In genomic region chr14:73695997-73696396, GRCh38 we compare ENCODE assay signal across 9 cellular contexts. TPM values are rescaled to one million over a fixed set of nuclear protein-coding genes. Genes with fewer than 3 reads are reported as not detected.
DNase-seq lines count a peak whose midpoint lies in the region; ATAC-seq and TF ChIP-seq lines count a peak whose summit lies in the region.
"Had no signal": no experiment of that assay in that cellular context is flagged by ENCODE, and none has a peak within 500 bp of the region (broad histone marks: within the 10 kb centered on the region; RNA-seq: fewer than 3 reads in every experiment).

No MANE protein-coding gene starts in this region.

- no peaks in the 10 kb centered on the region for H3K9me2 ChIP-seq in GM23248 (ENCODE audit: insufficient read depth)

- H3K4me1 Mint-ChIP-seq in activated CD8-positive, alpha-beta T cell treated with anti-CD3 and anti-CD28 coated beads for 36 hours (ENCODE audit: low read depth): peaks cover 29% of the 10 kb centered on the region
- peaks cover 15% of the 10 kb centered on the region for H3K4me1 Mint-ChIP-seq in activated CD8-positive, alpha-beta T cell treated with anti-CD3 and anti-CD28 coated beads, Interleukin-2, amount 10 ng/mL, durations not matched to agents 7 days and 5 days (ENCODE audit: low read depth)

- H3F3A ChIP-seq in GM23248 (ENCODE audit: insufficient read depth): peaks cover 32% of the 10 kb centered on the region
- no peaks in the 10 kb centered on the region for H3F3A ChIP-seq in smooth muscle cell (ENCODE audit: low read depth)

- DNase-seq in activated CD8-positive, alpha-beta T cell treated with anti-CD3 and anti-CD28 coated beads for 36 hours: no peak
- no peak for DNase-seq in activated CD8-positive, alpha-beta T cell treated with anti-CD3 and anti-CD28 coated beads, Interleukin-2, amount 10 ng/mL, durations not matched to agents 7 days and 5 days
- no peak for DNase-seq in GM23248
- DNase-seq in smooth muscle cell (lab: John Stamatoyannopoulos, UW; ENCODE audit: unreplicated experiment): no peak
- no peak for DNase-seq in stimulated activated CD4-positive, alpha-beta T cell treated with anti-CD3 and anti-CD28 coated beads, Interleukin-2, amount 100 ng/mL, for 48 hours
- no peak for DNase-seq in glomerular visceral epithelial cell (ENCODE audit: extremely low spot score)
- no peak for DNase-seq in vagina (ENCODE audit: extremely low spot score in 2 of 2)
- DNase-seq: NCI-H187 treated with DMSO at 0.1 percent for 48 hours had no signal

- peak overlapping the region; percentile 28; the same call in 1 of the 2 replicates for H3K9ac ChIP-seq in GM23248
- H3K9ac ChIP-seq in smooth muscle cell (ENCODE audit: low read depth): no peak overlapping the region

- peak overlapping the region; percentile 95 for H3K27ac ChIP-seq in GM23248
- H3K27ac ChIP-seq in smooth muscle cell (ENCODE audit: low read depth): peak overlapping the region; percentile 89
- H3K27ac ChIP-seq in vagina: no peak overlapping the region

- peak overlapping the region; percentile 94 for H3K27ac Mint-ChIP-seq in activated CD8-positive, alpha-beta T cell treated with anti-CD3 and anti-CD28 coated beads for 36 hours
- H3K27ac Mint-ChIP-seq in activated CD8-positive, alpha-beta T cell treated with anti-CD3 and anti-CD28 coated beads, Interleukin-2, amount 10 ng/mL, durations not matched to agents 7 days and 5 days: no peak overlapping the region

- no peaks in the 10 kb centered on the region for H3K9me3 ChIP-seq in GM23248 (ENCODE audit: low read depth)
- no peaks in the 10 kb centered on the region for H3K9me3 ChIP-seq in smooth muscle cell (replicated peaks; ENCODE audit: low read depth)
- H3K9me3 ChIP-seq in vagina: no peaks in the 10 kb centered on the region

- CTCF ChIA-PET in activated CD8-positive, alpha-beta T cell treated with anti-CD3 and anti-CD28 coated beads for 36 hours (lab: Charles Lee): interaction anchor here (1.1 to 1.5 kb wide), 2 partner anchors 17 to 188 kb away, joined by 5 to 7 read pairs; no protein-coding TSS in a partner anchor
- CTCF ChIA-PET in activated CD8-positive, alpha-beta T cell treated with anti-CD3 and anti-CD28 coated beads, Interleukin-2, amount 10 ng/mL, durations not matched to agents 7 days and 5 days (lab: Charles Lee): interaction anchor here (1.0 kb wide), 1 partner anchor 62 kb away, joined by 4 read pairs; no protein-coding TSS in a partner anchor

- H3K79me2 ChIP-seq in GM23248 (ENCODE audit: insufficient read depth): no peaks in the 10 kb centered on the region
- no peaks in the 10 kb centered on the region for H3K79me2 ChIP-seq in smooth muscle cell (ENCODE audit: low read depth)

- no peaks in the 10 kb centered on the region for H4K20me1 ChIP-seq in GM23248 (ENCODE audit: insufficient read depth)
- H4K20me1 ChIP-seq in smooth muscle cell (ENCODE audit: low read depth): no peaks in the 10 kb centered on the region

- H3K36me3 Mint-ChIP-seq in activated CD8-positive, alpha-beta T cell treated with anti-CD3 and anti-CD28 coated beads for 36 hours (ENCODE audit: low read depth): peaks cover 2% of the 10 kb centered on the region
- H3K36me3 Mint-ChIP-seq in activated CD8-positive, alpha-beta T cell treated with anti-CD3 and anti-CD28 coated beads, Interleukin-2, amount 10 ng/mL, durations not matched to agents 7 days and 5 days (ENCODE audit: low read depth): no peaks in the 10 kb centered on the region

- no peaks in the 10 kb centered on the region for H3K27me3 Mint-ChIP-seq in activated CD8-positive, alpha-beta T cell treated with anti-CD3 and anti-CD28 coated beads for 36 hours
- H3K27me3 Mint-ChIP-seq in activated CD8-positive, alpha-beta T cell treated with anti-CD3 and anti-CD28 coated beads, Interleukin-2, amount 10 ng/mL, durations not matched to agents 7 days and 5 days (ENCODE audit: low read depth): no peaks in the 10 kb centered on the region

- no peak overlapping the region for H3K4me3 Mint-ChIP-seq in activated CD8-positive, alpha-beta T cell treated with anti-CD3 and anti-CD28 coated beads for 36 hours
- H3K4me3 Mint-ChIP-seq in activated CD8-positive, alpha-beta T cell treated with anti-CD3 and anti-CD28 coated beads, Interleukin-2, amount 10 ng/mL, durations not matched to agents 7 days and 5 days: no peak overlapping the region

- ATAC-seq in activated CD8-positive, alpha-beta T cell treated with anti-CD3 and anti-CD28 coated beads for 36 hours: peak; percentile 60
- ATAC-seq in activated CD8-positive, alpha-beta T cell treated with anti-CD3 and anti-CD28 coated beads, Interleukin-2, amount 10 ng/mL, durations not matched to agents 7 days and 5 days: no peak
- ATAC-seq in HG03571 (IDR thresholded peaks at IDR 0.05; ENCODE audit: unreplicated experiment): peak; percentile 53

- H3K4me3 ChIP-seq in GM23248 (no peak overlapping the region), smooth muscle cell (no peak overlapping the region), vagina (no peak overlapping the region)

- intact Hi-C loops in activated CD8-positive, alpha-beta T cell treated with anti-CD3 and anti-CD28 coated beads for 36 hours (cut with micrococcal nuclease): loop anchor here (1.0 kb wide), 1 partner anchor 52 kb away; the partner anchor contains the start of gene DNAL1
- intact Hi-C loops in vagina (cut with DNase I): no loop called here

- peak overlapping the region; percentile 75 for H3K4me2 ChIP-seq in GM23248 (ENCODE audit: unreplicated experiment)
- no peak overlapping the region for H3K4me2 ChIP-seq in smooth muscle cell

- WGBS in GM23248 (ENCODE audit: low coverage in 1 of 2, low lambda C conversion rate in 2 of 2, missing lambda C conversion rate in 2 of 2), 2 experiments: 94 to 99% methylated on average over 2 of the region's 2 CpGs
- WGBS in smooth muscle cell (ENCODE audit: low lambda C conversion rate): 91% methylated on average over 2 of the region's 2 CpGs

- POLR2A ChIA-PET in activated CD8-positive, alpha-beta T cell treated with anti-CD3 and anti-CD28 coated beads for 36 hours (lab: Charles Lee): interaction anchor here (0.6 to 1.5 kb wide), 4 partner anchors 9 to 190 kb away, joined by 3 to 5 read pairs (median 3); partner anchors contain the start of gene ZNF410
- POLR2A ChIA-PET in activated CD8-positive, alpha-beta T cell treated with anti-CD3 and anti-CD28 coated beads, Interleukin-2, amount 10 ng/mL, durations not matched to agents 7 days and 5 days (lab: Charles Lee): interaction anchor here (0.8 kb wide), 1 partner anchor 128 kb away, joined by 3 read pairs; no protein-coding TSS in a partner anchor

- peaks cover 19% of the 10 kb centered on the region for H3K4me1 ChIP-seq in GM23248 (ENCODE audit: insufficient read depth)
- H3K4me1 ChIP-seq in smooth muscle cell (ENCODE audit: low read depth): no peaks in the 10 kb centered on the region
- no peaks in the 10 kb centered on the region for H3K4me1 ChIP-seq in vagina

- H3K27me3 ChIP-seq in GM23248 (replicated peaks; ENCODE audit: insufficient read depth): no peaks in the 10 kb centered on the region
- H3K27me3 ChIP-seq in smooth muscle cell (ENCODE audit: low read depth): no peaks in the 10 kb centered on the region
- no peaks in the 10 kb centered on the region for H3K27me3 ChIP-seq in vagina

- H3K36me3 ChIP-seq in GM23248 (ENCODE audit: low read depth): peaks cover 3% of the 10 kb centered on the region; the same call in 1 of the 2 replicates
- H3K36me3 ChIP-seq in smooth muscle cell (ENCODE audit: low read depth): no peaks in the 10 kb centered on the region
- peaks cover 0 to 6% of the 10 kb centered on the region in 2 donors for H3K36me3 ChIP-seq in vagina

- H2AFZ ChIP-seq in GM23248 (no peak overlapping the region), smooth muscle cell (ENCODE audit: low read depth) (no peak overlapping the region)

- TF ChIP-seq CTCF in activated CD8-positive, alpha-beta T cell treated with anti-CD3 and anti-CD28 coated beads for 36 hours (IDR thresholded peaks at IDR 0.05): no peak
- TF ChIP-seq CTCF in smooth muscle cell (IDR thresholded peaks at IDR 0.05; ENCODE audit: borderline replicate concordance, insufficient read depth, poor library complexity, severe bottlenecking) (no peak), vagina (IDR thresholded peaks at IDR 0.05) (no peak)

- H3K9me3 Mint-ChIP-seq in activated CD8-positive, alpha-beta T cell treated with anti-CD3 and anti-CD28 coated beads for 36 hours: no peaks in the 10 kb centered on the region
- no peaks in the 10 kb centered on the region for H3K9me3 Mint-ChIP-seq in activated CD8-positive, alpha-beta T cell treated with anti-CD3 and anti-CD28 coated beads, Interleukin-2, amount 10 ng/mL, durations not matched to agents 7 days and 5 days (ENCODE audit: insufficient read depth)

- TF ChIP-seq POLR2A in vagina (IDR thresholded peaks at IDR 0.05): no peak

- in situ Hi-C loops in GM23248 (cut with MboI): no loop called here

RNA-seq across cellular contexts. Expression of gene PNMA1, which starts 18.2 kb away (rescaled TPM):
- 10 to 100 TPM; 22.9 to 24.1 TPM for total RNA-seq in activated CD8-positive, alpha-beta T cell treated with anti-CD3 and anti-CD28 coated beads for 36 hours
- 10 to 100 TPM; 24.4 to 25.6 TPM for total RNA-seq in activated CD8-positive, alpha-beta T cell treated with anti-CD3 and anti-CD28 coated beads, Interleukin-2, amount 10 ng/mL, durations not matched to agents 7 days and 5 days
- 14.2 and 18.2 TPM in 2 replicates for total RNA-seq in GM23248 (2014; rRNA removed; shearing (Covaris generic))
- polyA plus RNA-seq in GM23248 (2016; fragmentation: Nextera tagmentation; extraction: Ambion mirVana) (64.7 and 67.7 TPM in 2 replicates), smooth muscle cell (43.5 and 52.7 TPM in 2 replicates)
- total RNA-seq in smooth muscle cell (16.5 and 22.4 TPM in 2 replicates), vagina (35.4 TPM)

RNA-seq across cellular contexts. Expression of gene DNAL1, which starts 51.2 kb away (rescaled TPM):
- 1 to 10 TPM; 4.8 to 5.9 TPM for total RNA-seq in activated CD8-positive, alpha-beta T cell treated with anti-CD3 and anti-CD28 coated beads for 36 hours
- total RNA-seq in activated CD8-positive, alpha-beta T cell treated with anti-CD3 and anti-CD28 coated beads, Interleukin-2, amount 10 ng/mL, durations not matched to agents 7 days and 5 days: 1 to 10 TPM; 5.7 to 6.3 TPM
- 5.9 and 6.3 TPM in 2 replicates for total RNA-seq in GM23248 (2014; rRNA removed; shearing (Covaris generic))
- 16.7 TPM in 2 replicates for polyA plus RNA-seq in GM23248 (2016; fragmentation: Nextera tagmentation; extraction: Ambion mirVana)
- 10.4 and 32.7 TPM in 2 replicates for total RNA-seq in smooth muscle cell
- polyA plus RNA-seq in smooth muscle cell: 12.2 and 12.6 TPM in 2 replicates
- total RNA-seq in vagina: 4.7 TPM
